Comparison of ENCODE assay signal across 1 cellular context in the genomic region with DNA sequence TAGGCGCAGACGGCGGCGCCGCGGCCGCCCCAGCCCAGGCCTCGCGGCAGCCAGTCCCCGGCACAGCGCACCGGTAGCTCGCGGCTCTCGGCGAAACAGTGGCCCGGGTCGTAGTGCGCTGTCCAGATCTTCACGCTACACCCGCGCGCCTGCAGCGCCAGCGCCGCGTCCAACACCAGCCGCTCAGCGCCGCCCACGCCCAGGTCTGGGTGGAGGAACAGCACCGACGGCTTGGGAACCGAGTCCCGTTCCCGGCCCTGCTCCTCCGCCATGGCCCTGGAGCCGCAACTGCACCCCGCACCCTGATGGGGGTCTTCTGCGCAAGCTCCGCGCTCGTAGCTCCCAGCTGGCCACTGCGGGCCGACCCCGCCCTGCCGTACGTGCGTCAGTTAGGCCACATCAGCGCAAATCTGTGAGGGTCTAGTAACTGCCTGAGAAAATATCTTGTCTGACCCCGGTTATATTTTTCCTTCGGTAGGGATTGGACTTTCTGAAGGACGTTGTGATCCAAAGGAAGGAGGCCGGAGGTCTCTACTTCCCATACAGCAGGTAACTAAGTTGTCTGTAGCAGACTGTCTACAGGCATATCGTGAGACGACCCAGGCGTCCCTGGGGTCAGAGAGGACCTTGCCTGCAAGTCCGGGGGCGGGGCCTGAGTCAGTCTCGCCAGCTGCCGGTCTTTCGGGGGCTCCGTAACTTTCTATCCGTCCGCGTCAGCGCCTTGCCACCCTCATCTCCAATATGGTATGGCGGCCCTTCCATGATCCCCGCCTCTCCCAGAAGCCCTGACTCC.
A peak's percentile ranks its signal among the peaks of the same experiment; 100 is the strongest.
TF ChIP-seq lines count a peak whose summit lies in the region.

A gene with protein sequence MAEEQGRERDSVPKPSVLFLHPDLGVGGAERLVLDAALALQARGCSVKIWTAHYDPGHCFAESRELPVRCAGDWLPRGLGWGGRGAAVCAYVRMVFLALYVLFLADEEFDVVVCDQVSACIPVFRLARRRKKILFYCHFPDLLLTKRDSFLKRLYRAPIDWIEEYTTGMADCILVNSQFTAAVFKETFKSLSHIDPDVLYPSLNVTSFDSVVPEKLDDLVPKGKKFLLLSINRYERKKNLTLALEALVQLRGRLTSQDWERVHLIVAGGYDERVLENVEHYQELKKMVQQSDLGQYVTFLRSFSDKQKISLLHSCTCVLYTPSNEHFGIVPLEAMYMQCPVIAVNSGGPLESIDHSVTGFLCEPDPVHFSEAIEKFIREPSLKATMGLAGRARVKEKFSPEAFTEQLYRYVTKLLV (minus strand): TSS at position 320 of the 793 bp plus-strand sequence. CDS start 48 bp downstream, at position 272.
A gene (plus strand): TSS at position 660 of the 793 bp plus-strand sequence. CDS start 82 bp downstream, at position 742.

TF ChIP-seq in HepG2, 621 proteins besides CTCF, POLR2A, EP300 and RAD21 (continued from another document and continues in another):
- TF ChIP-seq, protein P1, sequence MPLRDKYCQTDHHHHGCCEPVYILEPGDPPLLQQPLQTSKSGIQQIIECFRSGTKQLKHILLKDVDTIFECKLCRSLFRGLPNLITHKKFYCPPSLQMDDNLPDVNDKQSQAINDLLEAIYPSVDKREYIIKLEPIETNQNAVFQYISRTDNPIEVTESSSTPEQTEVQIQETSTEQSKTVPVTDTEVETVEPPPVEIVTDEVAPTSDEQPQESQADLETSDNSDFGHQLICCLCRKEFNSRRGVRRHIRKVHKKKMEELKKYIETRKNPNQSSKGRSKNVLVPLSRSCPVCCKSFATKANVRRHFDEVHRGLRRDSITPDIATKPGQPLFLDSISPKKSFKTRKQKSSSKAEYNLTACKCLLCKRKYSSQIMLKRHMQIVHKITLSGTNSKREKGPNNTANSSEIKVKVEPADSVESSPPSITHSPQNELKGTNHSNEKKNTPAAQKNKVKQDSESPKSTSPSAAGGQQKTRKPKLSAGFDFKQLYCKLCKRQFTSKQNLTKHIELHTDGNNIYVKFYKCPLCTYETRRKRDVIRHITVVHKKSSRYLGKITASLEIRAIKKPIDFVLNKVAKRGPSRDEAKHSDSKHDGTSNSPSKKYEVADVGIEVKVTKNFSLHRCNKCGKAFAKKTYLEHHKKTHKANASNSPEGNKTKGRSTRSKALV (CRISPR knock-in tag; IDR thresholded peaks at IDR 0.05), result peak; percentile 8; the same call in 1 of the 2 replicates
- TF ChIP-seq RBFOX2 (IDR thresholded peaks at IDR 0.05; ENCODE audit: low read depth, low read length) (peak; percentile 96), GFI1 (CRISPR knock-in tag; IDR thresholded peaks at IDR 0.05; ENCODE audit: borderline replicate concordance) (no peak), ZNF205 (CRISPR knock-in tag; IDR thresholded peaks at IDR 0.05) (no peak; the same call in 1 of the 2 replicates), ZNF781 (CRISPR knock-in tag; IDR thresholded peaks at IDR 0.05; ENCODE audit: borderline replicate concordance, not compliant biosample characterization) (no peak), ZNF317 (CRISPR knock-in tag; IDR thresholded peaks at IDR 0.05) (no peak; the same call in 1 of the 2 replicates), PHF5A (CRISPR knock-in tag; IDR thresholded peaks at IDR 0.05; ENCODE audit: low read depth, unreplicated experiment) (no peak), NFKB2 (CRISPR knock-in tag; IDR thresholded peaks at IDR 0.05; ENCODE audit: borderline replicate concordance) (no peak; the same call in 1 of the 2 replicates), SMAD3 (CRISPR knock-in tag; IDR thresholded peaks at IDR 0.05) (no peak), HOXA7 (CRISPR knock-in tag; IDR thresholded peaks at IDR 0.05) (no peak), CEBPG (CRISPR knock-in tag; IDR thresholded peaks at IDR 0.05) (no peak), ZNF530 (CRISPR knock-in tag; IDR thresholded peaks at IDR 0.05; ENCODE audit: low read depth) (no peak), ZNF790 (CRISPR knock-in tag; IDR thresholded peaks at IDR 0.05; ENCODE audit: borderline replicate concordance) (peak; percentile 72; the same call in 1 of the 2 replicates), GABPB1 (CRISPR knock-in tag; IDR thresholded peaks at IDR 0.05) (peak; percentile 77), ZNF260 (CRISPR knock-in tag; IDR thresholded peaks at IDR 0.05; ENCODE audit: borderline replicate concordance, low read depth) (no peak), KMT2A (CRISPR knock-in tag; IDR thresholded peaks at IDR 0.05) (peak; percentile 94), ZNF883 (CRISPR knock-in tag; IDR thresholded peaks at IDR 0.05; ENCODE audit: not compliant biosample characterization) (no peak), TOPORS (CRISPR knock-in tag; IDR thresholded peaks at IDR 0.05) (no peak; the same call in 1 of the 2 replicates), ZNF709 (CRISPR knock-in tag; IDR thresholded peaks at IDR 0.05) (peak; percentile 41), PRMT3 (CRISPR knock-in tag; IDR thresholded peaks at IDR 0.05; ENCODE audit: borderline replicate concordance, low read depth) (0 out of 2 replicates have a peak, but pooled peaks have one; percentile 26), U2AF1 (optimal IDR thresholded peaks at IDR 0.05; ENCODE audit: low read depth, low read length) (no peak), ZNF543 (CRISPR knock-in tag; IDR thresholded peaks at IDR 0.05) (peak; percentile 46; the same call in 1 of the 2 replicates), PLRG1 (conservative IDR thresholded peaks at IDR 0.05) (no peak)
- TF ChIP-seq, protein P2, sequence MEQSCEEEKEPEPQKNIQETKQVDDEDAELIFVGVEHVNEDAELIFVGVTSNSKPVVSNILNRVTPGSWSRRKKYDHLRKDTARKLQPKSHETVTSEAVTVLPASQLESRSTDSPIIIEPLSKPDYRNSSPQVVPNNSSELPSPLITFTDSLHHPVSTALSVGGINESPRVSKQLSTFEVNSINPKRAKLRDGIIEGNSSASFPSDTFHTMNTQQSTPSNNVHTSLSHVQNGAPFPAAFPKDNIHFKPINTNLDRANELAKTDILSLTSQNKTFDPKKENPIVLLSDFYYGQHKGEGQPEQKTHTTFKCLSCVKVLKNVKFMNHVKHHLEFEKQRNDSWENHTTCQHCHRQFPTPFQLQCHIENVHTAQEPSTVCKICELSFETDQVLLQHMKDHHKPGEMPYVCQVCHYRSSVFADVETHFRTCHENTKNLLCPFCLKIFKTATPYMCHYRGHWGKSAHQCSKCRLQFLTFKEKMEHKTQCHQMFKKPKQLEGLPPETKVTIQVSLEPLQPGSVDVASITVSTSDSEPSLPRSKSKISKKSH (CRISPR knock-in tag; IDR thresholded peaks at IDR 0.05; ENCODE audit: borderline replicate concordance), result no peak
- TF ChIP-seq, protein P3, sequence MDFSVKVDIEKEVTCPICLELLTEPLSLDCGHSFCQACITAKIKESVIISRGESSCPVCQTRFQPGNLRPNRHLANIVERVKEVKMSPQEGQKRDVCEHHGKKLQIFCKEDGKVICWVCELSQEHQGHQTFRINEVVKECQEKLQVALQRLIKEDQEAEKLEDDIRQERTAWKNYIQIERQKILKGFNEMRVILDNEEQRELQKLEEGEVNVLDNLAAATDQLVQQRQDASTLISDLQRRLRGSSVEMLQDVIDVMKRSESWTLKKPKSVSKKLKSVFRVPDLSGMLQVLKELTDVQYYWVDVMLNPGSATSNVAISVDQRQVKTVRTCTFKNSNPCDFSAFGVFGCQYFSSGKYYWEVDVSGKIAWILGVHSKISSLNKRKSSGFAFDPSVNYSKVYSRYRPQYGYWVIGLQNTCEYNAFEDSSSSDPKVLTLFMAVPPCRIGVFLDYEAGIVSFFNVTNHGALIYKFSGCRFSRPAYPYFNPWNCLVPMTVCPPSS (IDR thresholded peaks at IDR 0.05), result no peak
- TF ChIP-seq, protein P4, sequence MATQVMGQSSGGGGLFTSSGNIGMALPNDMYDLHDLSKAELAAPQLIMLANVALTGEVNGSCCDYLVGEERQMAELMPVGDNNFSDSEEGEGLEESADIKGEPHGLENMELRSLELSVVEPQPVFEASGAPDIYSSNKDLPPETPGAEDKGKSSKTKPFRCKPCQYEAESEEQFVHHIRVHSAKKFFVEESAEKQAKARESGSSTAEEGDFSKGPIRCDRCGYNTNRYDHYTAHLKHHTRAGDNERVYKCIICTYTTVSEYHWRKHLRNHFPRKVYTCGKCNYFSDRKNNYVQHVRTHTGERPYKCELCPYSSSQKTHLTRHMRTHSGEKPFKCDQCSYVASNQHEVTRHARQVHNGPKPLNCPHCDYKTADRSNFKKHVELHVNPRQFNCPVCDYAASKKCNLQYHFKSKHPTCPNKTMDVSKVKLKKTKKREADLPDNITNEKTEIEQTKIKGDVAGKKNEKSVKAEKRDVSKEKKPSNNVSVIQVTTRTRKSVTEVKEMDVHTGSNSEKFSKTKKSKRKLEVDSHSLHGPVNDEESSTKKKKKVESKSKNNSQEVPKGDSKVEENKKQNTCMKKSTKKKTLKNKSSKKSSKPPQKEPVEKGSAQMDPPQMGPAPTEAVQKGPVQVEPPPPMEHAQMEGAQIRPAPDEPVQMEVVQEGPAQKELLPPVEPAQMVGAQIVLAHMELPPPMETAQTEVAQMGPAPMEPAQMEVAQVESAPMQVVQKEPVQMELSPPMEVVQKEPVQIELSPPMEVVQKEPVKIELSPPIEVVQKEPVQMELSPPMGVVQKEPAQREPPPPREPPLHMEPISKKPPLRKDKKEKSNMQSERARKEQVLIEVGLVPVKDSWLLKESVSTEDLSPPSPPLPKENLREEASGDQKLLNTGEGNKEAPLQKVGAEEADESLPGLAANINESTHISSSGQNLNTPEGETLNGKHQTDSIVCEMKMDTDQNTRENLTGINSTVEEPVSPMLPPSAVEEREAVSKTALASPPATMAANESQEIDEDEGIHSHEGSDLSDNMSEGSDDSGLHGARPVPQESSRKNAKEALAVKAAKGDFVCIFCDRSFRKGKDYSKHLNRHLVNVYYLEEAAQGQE (IDR thresholded peaks at IDR 0.05; ENCODE audit: borderline replicate concordance in 1 of 2, low read depth in 1 of 2, low read length in 2 of 2), result 0 out of 4 replicates have a peak, but pooled peaks of 1 of the 2 experiments have one; percentile 34
- TF ChIP-seq, protein P5, sequence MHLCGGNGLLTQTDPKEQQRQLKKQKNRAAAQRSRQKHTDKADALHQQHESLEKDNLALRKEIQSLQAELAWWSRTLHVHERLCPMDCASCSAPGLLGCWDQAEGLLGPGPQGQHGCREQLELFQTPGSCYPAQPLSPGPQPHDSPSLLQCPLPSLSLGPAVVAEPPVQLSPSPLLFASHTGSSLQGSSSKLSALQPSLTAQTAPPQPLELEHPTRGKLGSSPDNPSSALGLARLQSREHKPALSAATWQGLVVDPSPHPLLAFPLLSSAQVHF (CRISPR knock-in tag; IDR thresholded peaks at IDR 0.05), result 0 out of 2 replicates have a peak, but pooled peaks have one; percentile 24
- TF ChIP-seq, protein P6, sequence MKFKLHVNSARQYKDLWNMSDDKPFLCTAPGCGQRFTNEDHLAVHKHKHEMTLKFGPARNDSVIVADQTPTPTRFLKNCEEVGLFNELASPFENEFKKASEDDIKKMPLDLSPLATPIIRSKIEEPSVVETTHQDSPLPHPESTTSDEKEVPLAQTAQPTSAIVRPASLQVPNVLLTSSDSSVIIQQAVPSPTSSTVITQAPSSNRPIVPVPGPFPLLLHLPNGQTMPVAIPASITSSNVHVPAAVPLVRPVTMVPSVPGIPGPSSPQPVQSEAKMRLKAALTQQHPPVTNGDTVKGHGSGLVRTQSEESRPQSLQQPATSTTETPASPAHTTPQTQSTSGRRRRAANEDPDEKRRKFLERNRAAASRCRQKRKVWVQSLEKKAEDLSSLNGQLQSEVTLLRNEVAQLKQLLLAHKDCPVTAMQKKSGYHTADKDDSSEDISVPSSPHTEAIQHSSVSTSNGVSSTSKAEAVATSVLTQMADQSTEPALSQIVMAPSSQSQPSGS (CRISPR knock-in tag; IDR thresholded peaks at IDR 0.05), result no peak
- TF ChIP-seq, protein P7, sequence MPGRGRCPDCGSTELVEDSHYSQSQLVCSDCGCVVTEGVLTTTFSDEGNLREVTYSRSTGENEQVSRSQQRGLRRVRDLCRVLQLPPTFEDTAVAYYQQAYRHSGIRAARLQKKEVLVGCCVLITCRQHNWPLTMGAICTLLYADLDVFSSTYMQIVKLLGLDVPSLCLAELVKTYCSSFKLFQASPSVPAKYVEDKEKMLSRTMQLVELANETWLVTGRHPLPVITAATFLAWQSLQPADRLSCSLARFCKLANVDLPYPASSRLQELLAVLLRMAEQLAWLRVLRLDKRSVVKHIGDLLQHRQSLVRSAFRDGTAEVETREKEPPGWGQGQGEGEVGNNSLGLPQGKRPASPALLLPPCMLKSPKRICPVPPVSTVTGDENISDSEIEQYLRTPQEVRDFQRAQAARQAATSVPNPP (CRISPR knock-in tag; IDR thresholded peaks at IDR 0.05), result no peak
- TF ChIP-seq, protein P8, sequence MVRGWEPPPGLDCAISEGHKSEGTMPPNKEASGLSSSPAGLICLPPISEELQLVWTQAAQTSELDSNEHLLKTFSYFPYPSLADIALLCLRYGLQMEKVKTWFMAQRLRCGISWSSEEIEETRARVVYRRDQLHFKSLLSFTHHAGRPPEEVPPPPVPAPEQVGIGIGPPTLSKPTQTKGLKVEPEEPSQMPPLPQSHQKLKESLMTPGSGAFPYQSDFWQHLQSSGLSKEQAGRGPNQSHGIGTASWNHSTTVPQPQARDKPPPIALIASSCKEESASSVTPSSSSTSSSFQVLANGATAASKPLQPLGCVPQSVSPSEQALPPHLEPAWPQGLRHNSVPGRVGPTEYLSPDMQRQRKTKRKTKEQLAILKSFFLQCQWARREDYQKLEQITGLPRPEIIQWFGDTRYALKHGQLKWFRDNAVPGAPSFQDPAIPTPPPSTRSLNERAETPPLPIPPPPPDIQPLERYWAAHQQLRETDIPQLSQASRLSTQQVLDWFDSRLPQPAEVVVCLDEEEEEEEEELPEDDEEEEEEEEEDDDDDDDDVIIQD (CRISPR knock-in tag; IDR thresholded peaks at IDR 0.05; ENCODE audit: low read depth), result no peak
- TF ChIP-seq, protein P9, sequence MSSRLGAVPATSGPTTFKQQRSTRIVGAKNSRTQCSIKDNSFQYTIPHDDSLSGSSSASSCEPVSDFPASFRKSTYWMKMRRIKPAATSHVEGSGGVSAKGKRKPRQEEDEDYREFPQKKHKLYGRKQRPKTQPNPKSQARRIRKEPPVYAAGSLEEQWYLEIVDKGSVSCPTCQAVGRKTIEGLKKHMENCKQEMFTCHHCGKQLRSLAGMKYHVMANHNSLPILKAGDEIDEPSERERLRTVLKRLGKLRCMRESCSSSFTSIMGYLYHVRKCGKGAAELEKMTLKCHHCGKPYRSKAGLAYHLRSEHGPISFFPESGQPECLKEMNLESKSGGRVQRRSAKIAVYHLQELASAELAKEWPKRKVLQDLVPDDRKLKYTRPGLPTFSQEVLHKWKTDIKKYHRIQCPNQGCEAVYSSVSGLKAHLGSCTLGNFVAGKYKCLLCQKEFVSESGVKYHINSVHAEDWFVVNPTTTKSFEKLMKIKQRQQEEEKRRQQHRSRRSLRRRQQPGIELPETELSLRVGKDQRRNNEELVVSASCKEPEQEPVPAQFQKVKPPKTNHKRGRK (CRISPR knock-in tag; IDR thresholded peaks at IDR 0.05), result no peak
- TF ChIP-seq, protein P10, sequence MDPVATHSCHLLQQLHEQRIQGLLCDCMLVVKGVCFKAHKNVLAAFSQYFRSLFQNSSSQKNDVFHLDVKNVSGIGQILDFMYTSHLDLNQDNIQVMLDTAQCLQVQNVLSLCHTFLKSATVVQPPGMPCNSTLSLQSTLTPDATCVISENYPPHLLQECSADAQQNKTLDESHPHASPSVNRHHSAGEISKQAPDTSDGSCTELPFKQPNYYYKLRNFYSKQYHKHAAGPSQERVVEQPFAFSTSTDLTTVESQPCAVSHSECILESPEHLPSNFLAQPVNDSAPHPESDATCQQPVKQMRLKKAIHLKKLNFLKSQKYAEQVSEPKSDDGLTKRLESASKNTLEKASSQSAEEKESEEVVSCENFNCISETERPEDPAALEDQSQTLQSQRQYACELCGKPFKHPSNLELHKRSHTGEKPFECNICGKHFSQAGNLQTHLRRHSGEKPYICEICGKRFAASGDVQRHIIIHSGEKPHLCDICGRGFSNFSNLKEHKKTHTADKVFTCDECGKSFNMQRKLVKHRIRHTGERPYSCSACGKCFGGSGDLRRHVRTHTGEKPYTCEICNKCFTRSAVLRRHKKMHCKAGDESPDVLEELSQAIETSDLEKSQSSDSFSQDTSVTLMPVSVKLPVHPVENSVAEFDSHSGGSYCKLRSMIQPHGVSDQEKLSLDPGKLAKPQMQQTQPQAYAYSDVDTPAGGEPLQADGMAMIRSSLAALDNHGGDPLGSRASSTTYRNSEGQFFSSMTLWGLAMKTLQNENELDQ (CRISPR knock-in tag; IDR thresholded peaks at IDR 0.05; ENCODE audit: borderline replicate concordance), result no peak
